ENCODE assay signal across 23 cellular contexts in genomic region chr4:94032754-94033153, GRCh38.
DNase-seq lines count a peak whose midpoint lies in the region; ATAC-seq and TF ChIP-seq lines count a peak whose summit lies in the region.
"Had no signal": no experiment of that assay in that cellular context is flagged by ENCODE, and none has a peak within 500 bp of the region (broad histone marks: within the 10 kb centered on the region; RNA-seq: fewer than 3 reads in every experiment).

No MANE protein-coding gene starts in this region.

- no peak overlapping the region for H3K4me3 ChIP-seq in SK-N-SH (ENCODE audit: low read depth in 2 of 2, low read length in 1 of 2)
- H3K4me3 ChIP-seq in iPS DF 6.9 (ENCODE audit: low read length): no peak overlapping the region
- H3K4me3 ChIP-seq: BLaER1 treated with 17β-estradiol and CSF1 and Interleukin-3, amounts not matched to agents 10 nM and 100 nM; psoas muscle had no signal

- no peaks in the 10 kb centered on the region for H3K79me2 ChIP-seq in SK-N-SH (ENCODE audit: insufficient read depth)

- TF ChIP-seq RAD21 in SK-N-SH (IDR thresholded peaks at IDR 0.05; ENCODE audit: low read length): no peak

- CTCF ChIA-PET in SK-N-SH (lab: Yijun Ruan, JAX): no interaction called here

- no peak overlapping the region for H2AFZ ChIP-seq in SK-N-SH (ENCODE audit: low read depth)

- H3K36me3 ChIP-seq in SK-N-SH (replicated peaks in 1 of 2; ENCODE audit: control insufficient read depth in 1 of 2, insufficient read depth in 2 of 2, low read length in 1 of 2) (no peaks in the 10 kb centered on the region), iPS DF 6.9 (ENCODE audit: control insufficient read depth, insufficient read depth, low read length) (no peaks in the 10 kb centered on the region)
- H3K36me3 ChIP-seq: BLaER1 treated with 17β-estradiol and CSF1 and Interleukin-3, amounts not matched to agents 10 nM and 100 nM had no signal

- H3K9me3 ChIP-seq in SK-N-SH (no peaks in the 10 kb centered on the region), iPS DF 6.9 (ENCODE audit: control insufficient read depth, insufficient read depth, low read length) (no peaks in the 10 kb centered on the region)
- H3K9me3 ChIP-seq: BLaER1 treated with 17β-estradiol and CSF1 and Interleukin-3, amounts not matched to agents 10 nM and 100 nM; psoas muscle had no signal

- H4K20me1 ChIP-seq in SK-N-SH (ENCODE audit: insufficient read depth): no peaks in the 10 kb centered on the region
- H4K20me1 ChIP-seq: BLaER1 treated with 17β-estradiol and CSF1 and Interleukin-3, amounts not matched to agents 10 nM and 100 nM had no signal

- no peaks in the 10 kb centered on the region for H3K9me2 ChIP-seq in SK-N-SH

- H3K27me3 ChIP-seq in SK-N-SH (ENCODE audit: insufficient read depth): no peaks in the 10 kb centered on the region
- H3K27me3 ChIP-seq in iPS DF 6.9 (ENCODE audit: control insufficient read depth, insufficient read depth, low read length): no peaks in the 10 kb centered on the region
- H3K27me3 ChIP-seq: BLaER1 treated with 17β-estradiol and CSF1 and Interleukin-3, amounts not matched to agents 10 nM and 100 nM; foreskin keratinocyte had no signal

- no peak for ATAC-seq in GM21526 (IDR thresholded peaks at IDR 0.05; ENCODE audit: low FRiP score, unreplicated experiment)
- no peak for ATAC-seq in GM18511 (IDR thresholded peaks at IDR 0.05; ENCODE audit: unreplicated experiment)
- ATAC-seq: foreskin keratinocyte, PC-3, psoas muscle had no signal

- POLR2A ChIA-PET in SK-N-SH (lab: Yijun Ruan, JAX): no interaction called here

- DNase-seq in DMS 273 (lab: John Stamatoyannopoulos, UW; ENCODE audit: unreplicated experiment) (peak; percentile 1), DMS 273 treated with DMSO at 0.1 percent for 48 hours (lab: John Stamatoyannopoulos, UW) (no peak), SK-N-SH (peak; percentile 46), iPS DF 6.9 (ENCODE audit: low read depth, low spot score) (peak; percentile 11), smooth muscle cell of the brain vasculature (ENCODE audit: low read depth, low spot score) (peak; percentile 57)
- no peak for DNase-seq in stimulated activated CD4-positive, alpha-beta T cell treated with anti-CD3 and anti-CD28 coated beads, Interleukin-12 subunit alpha, Interleukin-12 subunit beta, amount 100 ng/mL, for 4 hours
- DNase-seq: activated CD4-positive, alpha-beta T cell treated with anti-CD3 and anti-CD28 coated beads, Interleukin-2, amount 50 U/mL, for 1 hour; activated naive CD4-positive, alpha-beta T cell; anterior cingulate cortex; cortex of kidney; foreskin keratinocyte; IMR-90; naive B cell; NCI-H2029; NCI-H510A treated with DMSO at 0.1 percent for 48 hours; PC-3; psoas muscle; stimulated activated naive CD4-positive, alpha-beta T cell treated with Interleukin-2 at 50 U/mL for 16 hours; trophoblast cell had no signal

- 0 out of 4 replicates have a peak, but pooled peaks of 1 of the 2 experiments have one; percentile 12 for TF ChIP-seq EP300 in SK-N-SH (IDR thresholded peaks at IDR 0.05; ENCODE audit: borderline replicate concordance in 1 of 2, low read depth in 1 of 2, low read length in 1 of 2)

- no peak overlapping the region for H3K9ac ChIP-seq in SK-N-SH
- H3K9ac ChIP-seq: BLaER1 treated with 17β-estradiol and CSF1 and Interleukin-3, amounts not matched to agents 10 nM and 100 nM had no signal

- H3K27ac ChIP-seq in SK-N-SH (ENCODE audit: low read depth in 2 of 2, low read length in 1 of 2) (peak overlapping the region in 1 of 2 experiments; percentile 72; a peak in 2 of 4 replicates), iPS DF 6.9 (ENCODE audit: low read length) (no peak overlapping the region)
- H3K27ac ChIP-seq: 22Rv1; BLaER1 treated with 17β-estradiol and CSF1 and Interleukin-3, amounts not matched to agents 10 nM and 100 nM; foreskin keratinocyte; psoas muscle had no signal

- H3K4me1 ChIP-seq in SK-N-SH (ENCODE audit: control insufficient read depth in 1 of 2, insufficient read depth in 2 of 2, low read depth in 1 of 2, low read length in 1 of 2): peaks cover 0 to 8% of the 10 kb centered on the region in 2 experiments; a peak in 2 of 4 replicates
- H3K4me1 ChIP-seq in iPS DF 6.9 (ENCODE audit: control insufficient read depth, insufficient read depth, low read length): no peaks in the 10 kb centered on the region
- H3K4me1 ChIP-seq: foreskin keratinocyte, psoas muscle had no signal

- H3K4me2 ChIP-seq in SK-N-SH: no peak overlapping the region
- H3K4me2 ChIP-seq: BLaER1 treated with 17β-estradiol and CSF1 and Interleukin-3, amounts not matched to agents 10 nM and 100 nM had no signal

- WGBS in SK-N-SH (ENCODE audit: low lambda C conversion rate): 11% methylated on average over 2 of the region's 2 CpGs
- WGBS in iPS DF 6.9 (ENCODE audit: insufficient coverage, insufficient read length): no CpG with 5 or more reads among the region's 2 CpGs

- no peak for TF ChIP-seq CTCF in SK-N-SH (IDR thresholded peaks at IDR 0.05)

- no peaks in the 10 kb centered on the region for H3F3A ChIP-seq in SK-N-SH (replicated peaks; ENCODE audit: insufficient read depth)

TF ChIP-seq in SK-N-SH, 30 proteins besides CTCF, POLR2A, EP300 and RAD21:
- TF ChIP-seq TAF1 (IDR thresholded peaks at IDR 0.05; ENCODE audit: borderline replicate concordance, low read depth, low read length) (no peak), FOXM1 (IDR thresholded peaks at IDR 0.05; ENCODE audit: low read depth) (no peak), TCF12 (IDR thresholded peaks at IDR 0.05) (no peak), YY1 (IDR thresholded peaks at IDR 0.05; ENCODE audit: low read depth) (no peak), GABPA (IDR thresholded peaks at IDR 0.05; ENCODE audit: low read depth) (no peak), MEF2A (IDR thresholded peaks at IDR 0.05; ENCODE audit: borderline replicate concordance, low read depth) (no peak), ZBTB33 (IDR thresholded peaks at IDR 0.05; ENCODE audit: borderline replicate concordance, low read depth) (no peak), EZH2phosphoT487 (IDR thresholded peaks at IDR 0.05; ENCODE audit: borderline replicate concordance, low read depth) (no peak)
- TF ChIP-seq, protein P1, sequence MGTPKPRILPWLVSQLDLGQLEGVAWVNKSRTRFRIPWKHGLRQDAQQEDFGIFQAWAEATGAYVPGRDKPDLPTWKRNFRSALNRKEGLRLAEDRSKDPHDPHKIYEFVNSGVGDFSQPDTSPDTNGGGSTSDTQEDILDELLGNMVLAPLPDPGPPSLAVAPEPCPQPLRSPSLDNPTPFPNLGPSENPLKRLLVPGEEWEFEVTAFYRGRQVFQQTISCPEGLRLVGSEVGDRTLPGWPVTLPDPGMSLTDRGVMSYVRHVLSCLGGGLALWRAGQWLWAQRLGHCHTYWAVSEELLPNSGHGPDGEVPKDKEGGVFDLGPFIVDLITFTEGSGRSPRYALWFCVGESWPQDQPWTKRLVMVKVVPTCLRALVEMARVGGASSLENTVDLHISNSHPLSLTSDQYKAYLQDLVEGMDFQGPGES (IDR thresholded peaks at IDR 0.05; ENCODE audit: low read depth, low read length): no peak
- TF ChIP-seq, protein P2, sequence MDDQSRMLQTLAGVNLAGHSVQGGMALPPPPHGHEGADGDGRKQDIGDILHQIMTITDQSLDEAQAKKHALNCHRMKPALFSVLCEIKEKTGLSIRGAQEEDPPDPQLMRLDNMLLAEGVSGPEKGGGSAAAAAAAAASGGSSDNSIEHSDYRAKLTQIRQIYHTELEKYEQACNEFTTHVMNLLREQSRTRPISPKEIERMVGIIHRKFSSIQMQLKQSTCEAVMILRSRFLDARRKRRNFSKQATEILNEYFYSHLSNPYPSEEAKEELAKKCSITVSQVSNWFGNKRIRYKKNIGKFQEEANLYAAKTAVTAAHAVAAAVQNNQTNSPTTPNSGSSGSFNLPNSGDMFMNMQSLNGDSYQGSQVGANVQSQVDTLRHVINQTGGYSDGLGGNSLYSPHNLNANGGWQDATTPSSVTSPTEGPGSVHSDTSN (IDR thresholded peaks at IDR 0.05): no peak
- TF ChIP-seq, protein P3, sequence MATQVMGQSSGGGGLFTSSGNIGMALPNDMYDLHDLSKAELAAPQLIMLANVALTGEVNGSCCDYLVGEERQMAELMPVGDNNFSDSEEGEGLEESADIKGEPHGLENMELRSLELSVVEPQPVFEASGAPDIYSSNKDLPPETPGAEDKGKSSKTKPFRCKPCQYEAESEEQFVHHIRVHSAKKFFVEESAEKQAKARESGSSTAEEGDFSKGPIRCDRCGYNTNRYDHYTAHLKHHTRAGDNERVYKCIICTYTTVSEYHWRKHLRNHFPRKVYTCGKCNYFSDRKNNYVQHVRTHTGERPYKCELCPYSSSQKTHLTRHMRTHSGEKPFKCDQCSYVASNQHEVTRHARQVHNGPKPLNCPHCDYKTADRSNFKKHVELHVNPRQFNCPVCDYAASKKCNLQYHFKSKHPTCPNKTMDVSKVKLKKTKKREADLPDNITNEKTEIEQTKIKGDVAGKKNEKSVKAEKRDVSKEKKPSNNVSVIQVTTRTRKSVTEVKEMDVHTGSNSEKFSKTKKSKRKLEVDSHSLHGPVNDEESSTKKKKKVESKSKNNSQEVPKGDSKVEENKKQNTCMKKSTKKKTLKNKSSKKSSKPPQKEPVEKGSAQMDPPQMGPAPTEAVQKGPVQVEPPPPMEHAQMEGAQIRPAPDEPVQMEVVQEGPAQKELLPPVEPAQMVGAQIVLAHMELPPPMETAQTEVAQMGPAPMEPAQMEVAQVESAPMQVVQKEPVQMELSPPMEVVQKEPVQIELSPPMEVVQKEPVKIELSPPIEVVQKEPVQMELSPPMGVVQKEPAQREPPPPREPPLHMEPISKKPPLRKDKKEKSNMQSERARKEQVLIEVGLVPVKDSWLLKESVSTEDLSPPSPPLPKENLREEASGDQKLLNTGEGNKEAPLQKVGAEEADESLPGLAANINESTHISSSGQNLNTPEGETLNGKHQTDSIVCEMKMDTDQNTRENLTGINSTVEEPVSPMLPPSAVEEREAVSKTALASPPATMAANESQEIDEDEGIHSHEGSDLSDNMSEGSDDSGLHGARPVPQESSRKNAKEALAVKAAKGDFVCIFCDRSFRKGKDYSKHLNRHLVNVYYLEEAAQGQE (IDR thresholded peaks at IDR 0.05; ENCODE audit: low read depth, low read length): no peak

Comparison
In these comparisons a context has a peak if more than half of its experiments do, and no peak if none do; other contexts are left out.
1. DNase-seq: peak in DMS 273 (single experiment), SK-N-SH (single experiment), iPS DF 6.9 (single experiment) and smooth muscle cell of the brain vasculature (single experiment); none in DMS 273 treated with DMSO at 0.1 percent for 48 hours (single experiment) and stimulated activated CD4-positive, alpha-beta T cell treated with anti-CD3 and anti-CD28 coated beads, Interleukin-12 subunit alpha, Interleukin-12 subunit beta, amount 100 ng/mL, for 4 hours (single experiment).